ENCODE assay signal across 8 cellular contexts in the genomic region with DNA sequence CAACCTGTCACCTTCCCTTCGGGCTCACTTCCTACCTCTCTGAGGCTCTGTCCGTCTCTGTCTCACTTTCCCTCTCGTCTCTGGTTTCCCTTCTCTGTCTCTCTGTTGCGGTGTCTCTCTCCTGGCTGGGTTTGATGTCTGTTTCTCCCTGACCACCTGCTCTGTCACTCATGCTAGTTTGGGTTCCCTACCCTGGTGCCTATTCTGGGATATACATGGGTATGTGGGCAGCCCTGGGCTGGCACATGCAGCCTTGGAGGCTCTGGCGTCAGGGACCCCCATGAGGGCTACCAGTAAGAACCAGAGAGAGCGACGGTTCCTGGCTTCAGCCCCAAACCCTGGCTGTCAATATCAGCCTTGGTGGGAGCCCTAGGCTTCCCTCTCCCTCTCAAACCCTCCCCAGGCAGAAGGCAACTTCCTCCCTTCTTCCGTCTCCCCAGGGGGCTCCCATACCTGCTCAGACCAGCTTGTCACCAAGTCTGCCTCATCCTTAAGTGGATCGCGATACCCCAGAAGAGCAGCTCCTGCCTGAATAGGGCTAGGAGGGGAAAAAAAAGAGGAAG. TPM values are rescaled to one million over a fixed set of nuclear protein-coding genes. Genes with fewer than 3 reads are reported as not detected.
A peak's percentile ranks its signal among the peaks of the same experiment; 100 is the strongest.
DNase-seq lines count a peak whose midpoint lies in the region; ATAC-seq, FAIRE-seq and TF ChIP-seq lines count a peak whose summit lies in the region.

No MANE protein-coding gene starts in this region.

- H3K4me1 ChIP-seq in K562 (replicated peaks in 1 of 2; ENCODE audit: control insufficient read depth in 2 of 2, insufficient read depth in 2 of 2, low read length in 2 of 2): peaks cover 13 to 50% of the 10 kb centered on the region in 2 experiments; a peak in 4 of 5 replicates
- peaks cover 17% of the 10 kb centered on the region for H3K4me1 ChIP-seq in mucosa of stomach (ENCODE audit: control insufficient read depth, insufficient read depth, low read length)

- H3K36me3 ChIP-seq in H7 (replicated peaks; ENCODE audit: control insufficient read depth, insufficient read depth, low read length): no peaks in the 10 kb centered on the region; the same call in 1 of the 2 replicates
- peaks cover 5% of the 10 kb centered on the region; the same call in 1 of the 3 replicates for H3K36me3 ChIP-seq in K562 (ENCODE audit: control insufficient read depth, insufficient read depth, low read length)
- H3K36me3 ChIP-seq in mucosa of stomach (ENCODE audit: control insufficient read depth, insufficient read depth, low read length): no peaks in the 10 kb centered on the region

- no peaks in the 10 kb centered on the region for H3K9me1 ChIP-seq in K562 (ENCODE audit: control insufficient read depth, insufficient read depth, low read length)

- H3K9me3 ChIP-seq in K562 (replicated peaks; ENCODE audit: control insufficient read depth, insufficient read depth, low read depth, low read length) (no peaks in the 10 kb centered on the region), mucosa of stomach (ENCODE audit: control insufficient read depth, low read length) (no peaks in the 10 kb centered on the region)

- TF ChIP-seq EP300 in K562 (IDR thresholded peaks at IDR 0.05; ENCODE audit: low read length): no peak

- peak overlapping the region; percentile 61 to 90 for H3K9ac ChIP-seq in K562 (ENCODE audit: insufficient read depth in 1 of 2, low read depth in 2 of 2, low read length in 2 of 2)
- peak overlapping the region; percentile 80 for H3K9ac ChIP-seq in mucosa of stomach (ENCODE audit: low read length)

- TF ChIP-seq CTCF in AG10803 (conservative IDR thresholded peaks at IDR 0.05; ENCODE audit: low read length): no peak
- no peak for TF ChIP-seq CTCF in K562 (IDR thresholded peaks at IDR 0.05 in 2 of 3, conservative IDR thresholded peaks at IDR 0.05 in 1 of 3; ENCODE audit: insufficient read depth in 2 of 3, low read depth in 1 of 3, low read length in 3 of 3)

- peak overlapping the region; percentile 77 for H3K27ac ChIP-seq in K562 (ENCODE audit: extremely low read depth, low read depth, low read length)
- no peak overlapping the region for H3K27ac ChIP-seq in substantia nigra (ENCODE audit: low read depth, low read length, poor library complexity, severe bottlenecking)

- intact Hi-C loops in K562 (cut with micrococcal nuclease): no loop called here
- intact Hi-C loops in posterior vena cava (cut with DNase I): no loop called here

- peaks cover 25% of the 10 kb centered on the region for H3K79me2 ChIP-seq in K562 (ENCODE audit: control insufficient read depth, insufficient read depth, low read length)

- H3K4me3 ChIP-seq in AG10803 (ENCODE audit: low read length): peak overlapping the region; percentile 55
- peak overlapping the region; percentile 31 for H3K4me3 ChIP-seq in H7 (ENCODE audit: insufficient read depth, low read depth, low read length)
- peak overlapping the region; percentile 40 for H3K4me3 ChIP-seq in K562
- peak overlapping the region; percentile 25 for H3K4me3 ChIP-seq in mucosa of stomach (ENCODE audit: low read length)

- POLR2A ChIA-PET in K562 (lab: Yijun Ruan, JAX): interaction anchor here (0.6 to 5.0 kb wide), 6 partner anchors 8 to 118 kb away, joined by 3 to 85 read pairs (median 4); partner anchors contain the start of genes LAGE3 and RPL10

- no peak for TF ChIP-seq RAD21 in K562 (CRISPR knock-in tag; conservative IDR thresholded peaks at IDR 0.05 in 1 of 2, IDR thresholded peaks at IDR 0.05 in 1 of 2)

- in situ Hi-C loops in K562 (cut with MboI): loop anchor here (10.0 kb wide), 1 partner anchor 126 kb away; no protein-coding TSS in a partner anchor

- WGBS in K562 (ENCODE audit: insufficient coverage, low coverage, missing lambda C conversion rate): 6% methylated on average over 4 of the region's 10 CpGs

- H4K20me1 ChIP-seq in K562 (replicated peaks; ENCODE audit: control insufficient read depth, insufficient read depth, low read length): no peaks in the 10 kb centered on the region

- CTCF ChIA-PET in K562 (lab: Yijun Ruan, JAX; ENCODE audit: low intra/inter-chr PET ratio): interaction anchor here (0.7 kb wide), 1 partner anchor 126 kb away, joined by 4 read pairs; no protein-coding TSS in a partner anchor

- peak overlapping the region; percentile 75 for H2AFZ ChIP-seq in K562 (ENCODE audit: low read depth, low read length)

- BruUV-seq in K562 (replicated peaks; lab: Mats Ljungman, UMichigan): TSS peak; percentile 32

- no peaks in the 10 kb centered on the region for H3K27me3 ChIP-seq in H7 (ENCODE audit: control insufficient read depth, insufficient read depth, low read length)
- no peaks in the 10 kb centered on the region for H3K27me3 ChIP-seq in K562 (ENCODE audit: control insufficient read depth in 2 of 2, insufficient read depth in 2 of 2, low read length in 2 of 2)
- H3K27me3 ChIP-seq in mucosa of stomach (ENCODE audit: control insufficient read depth, insufficient read depth, low read length): no peaks in the 10 kb centered on the region

- peak overlapping the region; percentile 91 for H3K4me2 ChIP-seq in K562 (ENCODE audit: insufficient read depth, low read length)

- DNase-seq in AG10803 (ENCODE audit: low read depth): no peak
- no peak for DNase-seq in H7
- no peak for DNase-seq in K562 (ENCODE audit: extremely low read depth in 1 of 4, low spot score in 3 of 4)
- no peak for DNase-seq in substantia nigra (lab: John Stamatoyannopoulos, UW)
- no peak for DNase-seq in KG1 (lab: John Stamatoyannopoulos, UW)
- DNase-seq in posterior vena cava (ENCODE audit: low spot score): no peak

- ATAC-seq in K562: peak; percentile 32; the same call in 2 of the 3 replicates
- ATAC-seq in HG02884 (IDR thresholded peaks at IDR 0.05; ENCODE audit: unreplicated experiment): no peak

- no peak for FAIRE-seq in K562 (lab: Jason Lieb, UNC)

- peak; percentile 49; the same call in 1 of the 2 replicates for TF ChIP-seq POLR2A in K562 (conservative IDR thresholded peaks at IDR 0.05)

RNA-seq across cellular contexts. Expression of gene DNASE1L1, which starts 0.3 kb away (rescaled TPM):
- total RNA-seq in H7 (2014; rRNA removed; shearing (Covaris generic)): 24.8 and 26.6 TPM in 2 replicates
- total RNA-seq in K562 (2011; cell fraction: chromatin; rRNA removed; ENCODE audit: low replicate concordance): 14.4 and 29.9 TPM in 2 replicates
- total RNA-seq in K562 (2011; cell fraction: nucleolus; rRNA removed): 32.4 and 37.9 TPM in 2 replicates
- 24.0 and 27.8 TPM in 2 replicates for total RNA-seq in K562 (2011; cell fraction: nucleoplasm; rRNA removed)
- 12.4 and 16.4 TPM in 2 replicates for total RNA-seq in K562 (2014; rRNA removed)
- 5.7 and 5.9 TPM in 2 replicates for total RNA-seq in K562 (2014; rRNA removed; fragmentation: Illumina TruSeq; extraction: Trizol)
- 4.9 and 5.5 TPM in 2 replicates for total RNA-seq in K562 (2015; rRNA removed; fragmentation: Illumina TruSeq; extraction: Trizol)
- total RNA-seq in K562 (2021): 10.9 and 11.2 TPM in 2 replicates
- 12.6 and 14.8 TPM in 2 replicates for polyA plus RNA-seq in K562 (2011; rRNA removed)
- polyA plus RNA-seq in K562 (2011; cell fraction: cytosol; rRNA removed): 18.6 and 34.4 TPM in 2 replicates
- polyA plus RNA-seq in K562 (2011; cell fraction: nucleus; rRNA removed): 18.8 and 31.1 TPM in 2 replicates
- 14.5 and 24.0 TPM in 2 replicates for polyA plus RNA-seq in K562 (2012)
- polyA plus RNA-seq in K562 (2014; fragmentation: Illumina TruSeq; extraction: Trizol): 7.9 and 12.9 TPM in 2 replicates
- polyA plus RNA-seq in K562 (2014; fragmentation: Nextera tagmentation; extraction: Ambion mirVana): under 1 TPM; 0.73 to 0.74 TPM
- 11.6 and 16.4 TPM in 2 replicates for polyA plus RNA-seq in K562 (2014; rRNA removed)
- polyA minus RNA-seq in K562 (2011; rRNA and poly(A)+ RNA removed): 5.2 and 6.9 TPM in 2 replicates
- polyA minus RNA-seq in K562 (2011; cell fraction: cytosol; rRNA and poly(A)+ RNA removed): 8.1 and 9.3 TPM in 2 replicates
- 4.7 and 6.1 TPM in 2 replicates for polyA minus RNA-seq in K562 (2011; cell fraction: nucleus; rRNA and poly(A)+ RNA removed)
- total RNA-seq in posterior vena cava: 10 to 100 TPM; 15.9 to 20.0 TPM

RNA-seq across cellular contexts. Expression of gene TAFAZZIN, which starts 2.6 kb away (rescaled TPM):
- total RNA-seq in H7 (2014; rRNA removed; shearing (Covaris generic)): 38.6 and 71.3 TPM in 2 replicates
- 68.1 and 155 TPM in 2 replicates for total RNA-seq in K562 (2011; cell fraction: chromatin; rRNA removed; ENCODE audit: low replicate concordance)
- 126 and 130 TPM in 2 replicates for total RNA-seq in K562 (2011; cell fraction: nucleolus; rRNA removed)
- 84.5 and 90.6 TPM in 2 replicates for total RNA-seq in K562 (2011; cell fraction: nucleoplasm; rRNA removed)
- total RNA-seq in K562 (2014; rRNA removed): 20.2 and 33.7 TPM in 2 replicates
- total RNA-seq in K562 (2014; rRNA removed; fragmentation: Illumina TruSeq; extraction: Trizol): 10.7 and 11.3 TPM in 2 replicates
- 15.6 and 17.1 TPM in 2 replicates for total RNA-seq in K562 (2015; rRNA removed; fragmentation: Illumina TruSeq; extraction: Trizol)
- 29.6 and 32.2 TPM in 2 replicates for total RNA-seq in K562 (2021)
- polyA plus RNA-seq in K562 (2011; rRNA removed): 24.0 and 39.6 TPM in 2 replicates
- 24.2 and 26.2 TPM in 2 replicates for polyA plus RNA-seq in K562 (2011; cell fraction: cytosol; rRNA removed)
- 415 and 432 TPM in 2 replicates for polyA plus RNA-seq in K562 (2011; cell fraction: nucleus; rRNA removed)
- polyA plus RNA-seq in K562 (2012): 21.3 and 52.8 TPM in 2 replicates
- 20.2 and 25.0 TPM in 2 replicates for polyA plus RNA-seq in K562 (2014; fragmentation: Illumina TruSeq; extraction: Trizol)
- polyA plus RNA-seq in K562 (2014; fragmentation: Nextera tagmentation; extraction: Ambion mirVana): under 1 TPM; 0.49 to 0.64 TPM
- 33.6 and 40.7 TPM in 2 replicates for polyA plus RNA-seq in K562 (2014; rRNA removed)
- 7.7 and 17.0 TPM in 2 replicates for polyA minus RNA-seq in K562 (2011; rRNA and poly(A)+ RNA removed)
- polyA minus RNA-seq in K562 (2011; cell fraction: cytosol; rRNA and poly(A)+ RNA removed): 8.3 and 13.7 TPM in 2 replicates
- 45.6 and 52.2 TPM in 2 replicates for polyA minus RNA-seq in K562 (2011; cell fraction: nucleus; rRNA and poly(A)+ RNA removed)
- total RNA-seq in posterior vena cava: 10 to 100 TPM; 25.3 to 28.1 TPM

RNA-seq across cellular contexts. Expression of gene RPL10, which starts 10.6 kb away (rescaled TPM):
- 4,112 and 4,296 TPM in 2 replicates for total RNA-seq in H7 (2014; rRNA removed; shearing (Covaris generic))
- 652 and 1,355 TPM in 2 replicates for total RNA-seq in K562 (2011; cell fraction: chromatin; rRNA removed; ENCODE audit: low replicate concordance)
- 1,356 and 1,561 TPM in 2 replicates for total RNA-seq in K562 (2011; cell fraction: nucleolus; rRNA removed)
- 1,670 and 2,786 TPM in 2 replicates for total RNA-seq in K562 (2011; cell fraction: nucleoplasm; rRNA removed)
- total RNA-seq in K562 (2014; rRNA removed): 4,111 and 4,705 TPM in 2 replicates
- 3,682 and 4,010 TPM in 2 replicates for total RNA-seq in K562 (2014; rRNA removed; fragmentation: Illumina TruSeq; extraction: Trizol)
- 3,735 and 3,774 TPM in 2 replicates for total RNA-seq in K562 (2015; rRNA removed; fragmentation: Illumina TruSeq; extraction: Trizol)
- 4,299 and 4,408 TPM in 2 replicates for total RNA-seq in K562 (2021)
- polyA plus RNA-seq in K562 (2011; rRNA removed): 5,297 and 6,545 TPM in 2 replicates
- 7,052 and 10,074 TPM in 2 replicates for polyA plus RNA-seq in K562 (2011; cell fraction: cytosol; rRNA removed)
- 3,562 and 5,028 TPM in 2 replicates for polyA plus RNA-seq in K562 (2011; cell fraction: nucleus; rRNA removed)
- polyA plus RNA-seq in K562 (2012): 5,208 and 8,851 TPM in 2 replicates
- 6,119 and 7,432 TPM in 2 replicates for polyA plus RNA-seq in K562 (2014; fragmentation: Illumina TruSeq; extraction: Trizol)
- polyA plus RNA-seq in K562 (2014; fragmentation: Nextera tagmentation; extraction: Ambion mirVana): 1,000 to 10,000 TPM; 5,014 to 7,600 TPM
- 6,193 and 7,323 TPM in 2 replicates for polyA plus RNA-seq in K562 (2014; rRNA removed)
- polyA minus RNA-seq in K562 (2011; rRNA and poly(A)+ RNA removed): 1,451 and 1,523 TPM in 2 replicates
- polyA minus RNA-seq in K562 (2011; cell fraction: cytosol; rRNA and poly(A)+ RNA removed): 1,578 and 1,804 TPM in 2 replicates
- polyA minus RNA-seq in K562 (2011; cell fraction: nucleus; rRNA and poly(A)+ RNA removed): 368 and 622 TPM in 2 replicates
- total RNA-seq in posterior vena cava: 1,000 to 10,000 TPM; 2,294 to 2,387 TPM

RNA-seq across cellular contexts. Expression of gene ATP6AP1, which starts 19.7 kb away (rescaled TPM):
- 31.4 and 48.8 TPM in 2 replicates for total RNA-seq in H7 (2014; rRNA removed; shearing (Covaris generic))
- 70.8 and 156 TPM in 2 replicates for total RNA-seq in K562 (2011; cell fraction: chromatin; rRNA removed; ENCODE audit: low replicate concordance)
- 194 and 228 TPM in 2 replicates for total RNA-seq in K562 (2011; cell fraction: nucleolus; rRNA removed)
- 158 and 184 TPM in 2 replicates for total RNA-seq in K562 (2011; cell fraction: nucleoplasm; rRNA removed)
- total RNA-seq in K562 (2014; rRNA removed): 52.9 and 56.2 TPM in 2 replicates
- total RNA-seq in K562 (2014; rRNA removed; fragmentation: Illumina TruSeq; extraction: Trizol): 26.5 and 30.1 TPM in 2 replicates
- total RNA-seq in K562 (2015; rRNA removed; fragmentation: Illumina TruSeq; extraction: Trizol): 47.3 and 50.0 TPM in 2 replicates
- 75.6 and 81.4 TPM in 2 replicates for total RNA-seq in K562 (2021)
- 60.7 and 93.2 TPM in 2 replicates for polyA plus RNA-seq in K562 (2011; rRNA removed)
- polyA plus RNA-seq in K562 (2011; cell fraction: cytosol; rRNA removed): 177 and 195 TPM in 2 replicates
- polyA plus RNA-seq in K562 (2011; cell fraction: nucleus; rRNA removed): 93.6 and 94.2 TPM in 2 replicates
- 82.8 and 171 TPM in 2 replicates for polyA plus RNA-seq in K562 (2012)
- 90.5 and 100 TPM in 2 replicates for polyA plus RNA-seq in K562 (2014; fragmentation: Illumina TruSeq; extraction: Trizol)
- 10 to 100 TPM in 1 of 2 experiments, 1 to 10 TPM in 1; 8.3 to 12.3 TPM for polyA plus RNA-seq in K562 (2014; fragmentation: Nextera tagmentation; extraction: Ambion mirVana)
- polyA plus RNA-seq in K562 (2014; rRNA removed): 67.1 and 72.0 TPM in 2 replicates
- polyA minus RNA-seq in K562 (2011; rRNA and poly(A)+ RNA removed): 48.9 and 56.6 TPM in 2 replicates
- 78.1 and 123 TPM in 2 replicates for polyA minus RNA-seq in K562 (2011; cell fraction: cytosol; rRNA and poly(A)+ RNA removed)
- polyA minus RNA-seq in K562 (2011; cell fraction: nucleus; rRNA and poly(A)+ RNA removed): 13.7 and 29.0 TPM in 2 replicates
- total RNA-seq in posterior vena cava: 10 to 100 TPM; 43.8 to 59.9 TPM

RNA-seq across cellular contexts. Expression of gene GDI1, which starts 28.2 kb away (rescaled TPM):
- total RNA-seq in H7 (2014; rRNA removed; shearing (Covaris generic)): 128 and 143 TPM in 2 replicates
- 170 and 364 TPM in 2 replicates for total RNA-seq in K562 (2011; cell fraction: chromatin; rRNA removed; ENCODE audit: low replicate concordance)
- 263 and 264 TPM in 2 replicates for total RNA-seq in K562 (2011; cell fraction: nucleolus; rRNA removed)
- 180 and 225 TPM in 2 replicates for total RNA-seq in K562 (2011; cell fraction: nucleoplasm; rRNA removed)
- total RNA-seq in K562 (2014; rRNA removed) (37.5 and 76.5 TPM in 2 replicates), K562 (2014; rRNA removed; fragmentation: Illumina TruSeq; extraction: Trizol) (18.9 and 23.9 TPM in 2 replicates), K562 (2015; rRNA removed; fragmentation: Illumina TruSeq; extraction: Trizol) (27.4 and 30.4 TPM in 2 replicates), K562 (2021) (54.6 and 61.1 TPM in 2 replicates), posterior vena cava (100 to 1,000 TPM; 106 to 108 TPM)
- polyA plus RNA-seq in K562 (2011; rRNA removed) (76.8 and 134 TPM in 2 replicates), K562 (2014; fragmentation: Illumina TruSeq; extraction: Trizol) (73.2 and 82.6 TPM in 2 replicates), K562 (2014; fragmentation: Nextera tagmentation; extraction: Ambion mirVana) (1 to 10 TPM in 1 of 2 experiments, under 1 TPM in 1; 0.97 to 2.2 TPM), K562 (2014; rRNA removed) (78.1 and 86.1 TPM in 2 replicates)
- 94.0 and 108 TPM in 2 replicates for polyA plus RNA-seq in K562 (2011; cell fraction: cytosol; rRNA removed)
- polyA plus RNA-seq in K562 (2011; cell fraction: nucleus; rRNA removed): 629 and 686 TPM in 2 replicates
- polyA plus RNA-seq in K562 (2012): 75.0 and 118 TPM in 2 replicates
- 35.8 and 44.0 TPM in 2 replicates for polyA minus RNA-seq in K562 (2011; rRNA and poly(A)+ RNA removed)
- 28.5 and 29.3 TPM in 2 replicates for polyA minus RNA-seq in K562 (2011; cell fraction: cytosol; rRNA and poly(A)+ RNA removed)
- 86.3 and 105 TPM in 2 replicates for polyA minus RNA-seq in K562 (2011; cell fraction: nucleus; rRNA and poly(A)+ RNA removed)
